11 cellular contexts compared by ENCODE assay signal in the genomic region with DNA sequence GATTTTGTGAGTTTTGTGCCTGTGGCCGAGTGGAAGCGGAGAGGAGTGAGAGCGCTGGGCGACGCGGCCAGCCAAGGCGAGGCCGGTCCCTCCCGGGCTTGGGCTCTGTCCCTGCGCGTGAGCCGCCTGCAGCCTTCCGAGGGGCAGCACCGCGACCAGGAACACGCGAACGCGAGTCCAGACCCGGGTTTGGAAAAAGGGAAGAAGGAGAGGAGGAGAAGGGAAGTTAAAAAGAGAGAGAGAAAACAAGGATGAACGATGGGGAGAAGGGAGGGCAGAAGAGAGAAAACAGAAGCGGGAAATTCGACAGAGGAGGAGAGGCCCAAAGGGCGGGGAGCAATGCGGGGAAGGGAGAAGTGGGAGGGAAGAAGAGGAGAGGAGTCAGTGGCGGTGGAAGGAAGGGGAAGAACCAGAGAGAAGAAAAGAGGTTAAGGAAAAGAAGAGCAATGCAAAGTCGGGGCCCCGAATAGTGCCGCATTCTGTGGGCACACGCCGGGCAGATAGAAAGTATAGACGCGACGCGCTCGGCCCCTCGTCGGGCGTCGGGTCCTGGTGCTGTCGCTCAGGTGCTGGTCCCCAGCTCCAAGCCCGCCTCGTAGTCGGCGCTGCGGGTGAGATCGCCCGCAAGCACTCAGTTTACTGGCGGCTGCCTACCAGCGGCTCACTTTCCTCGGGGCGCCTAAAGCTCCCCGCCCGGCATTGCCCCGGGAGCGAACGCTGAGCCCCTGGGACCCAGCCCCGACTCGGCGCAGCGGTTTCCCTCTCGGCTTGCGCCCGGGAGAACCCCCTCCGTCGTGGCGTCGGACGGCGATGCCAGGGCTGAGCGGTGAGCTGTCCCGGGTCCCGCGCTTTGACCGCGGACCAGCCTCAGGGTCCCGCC. TPM values are rescaled to one million over a fixed set of nuclear protein-coding genes. Genes with fewer than 3 reads are reported as not detected.
DNase-seq lines count a peak whose midpoint lies in the region; ATAC-seq, FAIRE-seq and TF ChIP-seq lines count a peak whose summit lies in the region.
"Had no signal": no experiment of that assay in that cellular context is flagged by ENCODE, and none has a peak within 500 bp of the region (broad histone marks: within the 10 kb centered on the region; RNA-seq: fewer than 3 reads in every experiment).

No MANE protein-coding gene starts in this region.

- H3K9me3 ChIP-seq in kidney (ENCODE audit: control insufficient read depth in 1 of 2, low read length in 2 of 2): no peaks in the 10 kb centered on the region
- no peaks in the 10 kb centered on the region for H3K9me3 ChIP-seq in stomach
- no peaks in the 10 kb centered on the region for H3K9me3 ChIP-seq in uterus
- H3K9me3 ChIP-seq: gastroesophageal sphincter had no signal

- H3K4me1 ChIP-seq in kidney (ENCODE audit: control insufficient read depth in 1 of 2, insufficient read depth in 1 of 2, low read depth in 1 of 2, low read length in 2 of 2) (peaks cover 5 to 6% of the 10 kb centered on the region in 2 donors), stomach (peaks cover 38 to 50% (median 45%) of the 10 kb centered on the region in 4 donors), uterus (peaks cover 0 to 14% of the 10 kb centered on the region in 2 donors)

- no peak for TF ChIP-seq EP300 in stomach (IDR thresholded peaks at IDR 0.05)

- H3K9ac ChIP-seq in kidney (ENCODE audit: low read length in 2 of 2): no peak overlapping the region

- ATAC-seq in activated naive CD8-positive, alpha-beta T cell treated with anti-CD3 and anti-CD28 coated beads, Interleukin-2, amount 10 ng/mL, durations not matched to agents 7 days and 5 days (ENCODE audit: low read depth): no peak
- ATAC-seq: gastroesophageal sphincter had no signal

- H3K36me3 ChIP-seq in kidney (ENCODE audit: control insufficient read depth in 1 of 2, insufficient read depth in 2 of 2, low read length in 2 of 2) (no peaks in the 10 kb centered on the region), stomach (no peaks in the 10 kb centered on the region), uterus (no peaks in the 10 kb centered on the region)
- H3K36me3 ChIP-seq: gastroesophageal sphincter had no signal

- H3K27ac ChIP-seq in kidney (ENCODE audit: low read depth in 2 of 2, low read length in 2 of 2): peak overlapping the region in 1 of 2 donors; percentile 37
- no peak overlapping the region for H3K27ac ChIP-seq in stomach
- H3K27ac ChIP-seq in uterus: no peak overlapping the region
- H3K27ac ChIP-seq: gastroesophageal sphincter, VCaP had no signal

- H3K4me3 ChIP-seq in kidney (ENCODE audit: low read length in 2 of 2) (peak overlapping the region; percentile 4 to 56), stomach (peak overlapping the region; percentile 33 to 55 (median 48)), uterus (peak overlapping the region in 1 of 2 donors; percentile 14)

- H3K27me3 ChIP-seq in stomach (peaks cover 10 to 98% (median 53%) of the 10 kb centered on the region in 3 donors), uterus (peaks cover 0 to 50% of the 10 kb centered on the region in 2 donors)

- DNase-seq in T-helper 1 cell: no peak
- DNase-seq in activated naive CD8-positive, alpha-beta T cell treated with anti-CD3 and anti-CD28 coated beads, Interleukin-2, amount 10 ng/mL, durations not matched to agents 7 days and 5 days: peak; percentile 42
- no peak for DNase-seq in kidney
- no peak for DNase-seq in stomach
- no peak for DNase-seq in NCI-H1092 (lab: John Stamatoyannopoulos, UW)
- DNase-seq in uterus: no peak
- no peak for DNase-seq in DMS153 treated with DMSO at 0.1 percent for 48 hours (lab: John Stamatoyannopoulos, UW; ENCODE audit: unreplicated experiment)
- DNase-seq: MV-4-11 had no signal

- H3K9me3 Mint-ChIP-seq in T-helper 1 cell treated with Interleukin-12 subunit alpha and Interleukin-12 subunit beta and Interleukin-4 antibody, amounts not matched to agents 30 μg/mL and 1 μg/mL, for 36 hours: no peaks in the 10 kb centered on the region
- H3K9me3 Mint-ChIP-seq in activated naive CD8-positive, alpha-beta T cell treated with anti-CD3 and anti-CD28 coated beads, Interleukin-2, amount 10 ng/mL, durations not matched to agents 7 days and 5 days: no peaks in the 10 kb centered on the region

- POLR2A ChIA-PET in activated naive CD8-positive, alpha-beta T cell treated with anti-CD3 and anti-CD28 coated beads, Interleukin-2, amount 10 ng/mL, durations not matched to agents 7 days and 5 days (lab: Charles Lee): no interaction called here

- no peak for TF ChIP-seq POLR2A in stomach (IDR thresholded peaks at IDR 0.05)
- TF ChIP-seq POLR2A in uterus (IDR thresholded peaks at IDR 0.05): no peak

- intact Hi-C loops in kidney (cut with DNase I) (no loop called here), stomach (cut with DNase I; ENCODE audit: low total_unique reads) (loop anchor here (5.0 kb wide), 1 partner anchor 319 kb away; no protein-coding TSS in a partner anchor), uterus (cut with DNase I; ENCODE audit: low total_unique reads) (no loop called here)

- H3K4me1 Mint-ChIP-seq in T-helper 1 cell treated with Interleukin-12 subunit alpha and Interleukin-12 subunit beta and Interleukin-4 antibody, amounts not matched to agents 30 μg/mL and 1 μg/mL, for 36 hours (ENCODE audit: low read depth): peaks cover 25% of the 10 kb centered on the region
- peaks cover 20% of the 10 kb centered on the region for H3K4me1 Mint-ChIP-seq in activated naive CD8-positive, alpha-beta T cell treated with anti-CD3 and anti-CD28 coated beads, Interleukin-2, amount 10 ng/mL, durations not matched to agents 7 days and 5 days

- no peaks in the 10 kb centered on the region for H3K36me3 Mint-ChIP-seq in T-helper 1 cell treated with Interleukin-12 subunit alpha and Interleukin-12 subunit beta and Interleukin-4 antibody, amounts not matched to agents 30 μg/mL and 1 μg/mL, for 36 hours (ENCODE audit: low read depth)
- no peaks in the 10 kb centered on the region for H3K36me3 Mint-ChIP-seq in activated naive CD8-positive, alpha-beta T cell treated with anti-CD3 and anti-CD28 coated beads, Interleukin-2, amount 10 ng/mL, durations not matched to agents 7 days and 5 days

- no peak for TF ChIP-seq CTCF in kidney (IDR thresholded peaks at IDR 0.05; ENCODE audit: borderline replicate concordance, extremely low read depth, insufficient read depth)
- TF ChIP-seq CTCF in stomach (IDR thresholded peaks at IDR 0.05): no peak
- TF ChIP-seq CTCF in uterus (IDR thresholded peaks at IDR 0.05): no peak

- peak overlapping the region; percentile 38 for H3K4me3 Mint-ChIP-seq in T-helper 1 cell treated with Interleukin-12 subunit alpha and Interleukin-12 subunit beta and Interleukin-4 antibody, amounts not matched to agents 30 μg/mL and 1 μg/mL, for 36 hours
- peak overlapping the region; percentile 70 for H3K4me3 Mint-ChIP-seq in activated naive CD8-positive, alpha-beta T cell treated with anti-CD3 and anti-CD28 coated beads, Interleukin-2, amount 10 ng/mL, durations not matched to agents 7 days and 5 days

- 12 to 32% (median 18%) methylated on average over 49 to 77 of the region's 77 CpGs for WGBS in stomach, 5 donors

- FAIRE-seq in kidney (lab: Jason Lieb, UNC): no peak

- no peak overlapping the region for H3K27ac Mint-ChIP-seq in T-helper 1 cell treated with Interleukin-12 subunit alpha and Interleukin-12 subunit beta and Interleukin-4 antibody, amounts not matched to agents 30 μg/mL and 1 μg/mL, for 36 hours
- H3K27ac Mint-ChIP-seq in activated naive CD8-positive, alpha-beta T cell treated with anti-CD3 and anti-CD28 coated beads, Interleukin-2, amount 10 ng/mL, durations not matched to agents 7 days and 5 days: no peak overlapping the region

- H3K27me3 Mint-ChIP-seq in T-helper 1 cell treated with Interleukin-12 subunit alpha and Interleukin-12 subunit beta and Interleukin-4 antibody, amounts not matched to agents 30 μg/mL and 1 μg/mL, for 36 hours (ENCODE audit: low read depth): peaks cover 86% of the 10 kb centered on the region
- H3K27me3 Mint-ChIP-seq in activated naive CD8-positive, alpha-beta T cell treated with anti-CD3 and anti-CD28 coated beads, Interleukin-2, amount 10 ng/mL, durations not matched to agents 7 days and 5 days: peaks cover 88% of the 10 kb centered on the region

RNA-seq across cellular contexts. Expression of gene BARX2, which starts 2.8 kb away (rescaled TPM):
- total RNA-seq in activated naive CD8-positive, alpha-beta T cell treated with anti-CD3 and anti-CD28 coated beads, Interleukin-2, amount 10 ng/mL, durations not matched to agents 7 days and 5 days: not detected
- total RNA-seq in kidney: 5.2 TPM
- polyA plus RNA-seq in kidney (ENCODE audit: insufficient read depth, low read depth, low replicate concordance): 6.9 TPM
- 1 to 10 TPM in 4 of 5 donors, not detected in 1; 1.5 to 3.6 (median 2.3) TPM for total RNA-seq in stomach
- polyA plus RNA-seq in stomach: 10 to 100 TPM in 1 of 3 donors, 1 to 10 TPM in 2; 1.1 to 27.7 (median 4.6) TPM
- total RNA-seq in uterus: under 1 TPM in 1 of 4 donors, not detected in 3; 0.83 TPM
